ENCODE assay signal across 1 cellular context in the genomic region with DNA sequence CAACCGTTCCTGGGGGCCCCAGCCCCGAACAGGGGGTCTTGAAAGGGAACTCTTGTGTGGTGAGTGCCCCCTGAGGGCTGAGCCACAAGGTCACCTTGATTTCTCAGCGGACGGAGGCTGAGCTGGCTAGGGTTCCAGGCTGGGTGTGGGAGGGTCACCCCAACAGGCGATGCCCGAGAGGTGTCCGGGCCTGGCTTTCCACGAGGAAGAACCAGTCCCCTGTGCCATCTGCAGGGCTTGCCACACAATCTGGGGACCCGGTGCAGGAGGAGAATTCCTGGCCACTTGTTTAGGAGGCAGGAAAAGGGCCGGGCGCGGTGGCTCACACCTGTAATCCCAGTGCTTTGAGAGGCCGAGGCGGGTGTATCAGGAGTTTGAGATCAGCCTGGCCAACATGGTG.
TF ChIP-seq lines count a peak whose summit lies in the region.

No MANE protein-coding gene starts in this region.

TF ChIP-seq in SK-N-SH treated with all-trans-retinoic acid at 6 μM for 48 hours, 23 proteins besides CTCF, POLR2A, EP300 and RAD21 (continued from another document):
- TF ChIP-seq, protein P1, sequence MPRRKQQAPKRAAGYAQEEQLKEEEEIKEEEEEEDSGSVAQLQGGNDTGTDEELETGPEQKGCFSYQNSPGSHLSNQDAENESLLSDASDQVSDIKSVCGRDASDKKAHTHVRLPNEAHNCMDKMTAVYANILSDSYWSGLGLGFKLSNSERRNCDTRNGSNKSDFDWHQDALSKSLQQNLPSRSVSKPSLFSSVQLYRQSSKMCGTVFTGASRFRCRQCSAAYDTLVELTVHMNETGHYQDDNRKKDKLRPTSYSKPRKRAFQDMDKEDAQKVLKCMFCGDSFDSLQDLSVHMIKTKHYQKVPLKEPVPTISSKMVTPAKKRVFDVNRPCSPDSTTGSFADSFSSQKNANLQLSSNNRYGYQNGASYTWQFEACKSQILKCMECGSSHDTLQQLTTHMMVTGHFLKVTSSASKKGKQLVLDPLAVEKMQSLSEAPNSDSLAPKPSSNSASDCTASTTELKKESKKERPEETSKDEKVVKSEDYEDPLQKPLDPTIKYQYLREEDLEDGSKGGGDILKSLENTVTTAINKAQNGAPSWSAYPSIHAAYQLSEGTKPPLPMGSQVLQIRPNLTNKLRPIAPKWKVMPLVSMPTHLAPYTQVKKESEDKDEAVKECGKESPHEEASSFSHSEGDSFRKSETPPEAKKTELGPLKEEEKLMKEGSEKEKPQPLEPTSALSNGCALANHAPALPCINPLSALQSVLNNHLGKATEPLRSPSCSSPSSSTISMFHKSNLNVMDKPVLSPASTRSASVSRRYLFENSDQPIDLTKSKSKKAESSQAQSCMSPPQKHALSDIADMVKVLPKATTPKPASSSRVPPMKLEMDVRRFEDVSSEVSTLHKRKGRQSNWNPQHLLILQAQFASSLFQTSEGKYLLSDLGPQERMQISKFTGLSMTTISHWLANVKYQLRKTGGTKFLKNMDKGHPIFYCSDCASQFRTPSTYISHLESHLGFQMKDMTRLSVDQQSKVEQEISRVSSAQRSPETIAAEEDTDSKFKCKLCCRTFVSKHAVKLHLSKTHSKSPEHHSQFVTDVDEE (CRISPR knock-in tag; IDR thresholded peaks at IDR 0.05): no peak
- TF ChIP-seq ISL1 (CRISPR knock-in tag; IDR thresholded peaks at IDR 0.05) (no peak), OSR1 (CRISPR knock-in tag; IDR thresholded peaks at IDR 0.05) (no peak), TCF4 (CRISPR knock-in tag; IDR thresholded peaks at IDR 0.05; ENCODE audit: borderline replicate concordance) (no peak), RARB (CRISPR knock-in tag; IDR thresholded peaks at IDR 0.05) (no peak)
- TF ChIP-seq, protein P2, sequence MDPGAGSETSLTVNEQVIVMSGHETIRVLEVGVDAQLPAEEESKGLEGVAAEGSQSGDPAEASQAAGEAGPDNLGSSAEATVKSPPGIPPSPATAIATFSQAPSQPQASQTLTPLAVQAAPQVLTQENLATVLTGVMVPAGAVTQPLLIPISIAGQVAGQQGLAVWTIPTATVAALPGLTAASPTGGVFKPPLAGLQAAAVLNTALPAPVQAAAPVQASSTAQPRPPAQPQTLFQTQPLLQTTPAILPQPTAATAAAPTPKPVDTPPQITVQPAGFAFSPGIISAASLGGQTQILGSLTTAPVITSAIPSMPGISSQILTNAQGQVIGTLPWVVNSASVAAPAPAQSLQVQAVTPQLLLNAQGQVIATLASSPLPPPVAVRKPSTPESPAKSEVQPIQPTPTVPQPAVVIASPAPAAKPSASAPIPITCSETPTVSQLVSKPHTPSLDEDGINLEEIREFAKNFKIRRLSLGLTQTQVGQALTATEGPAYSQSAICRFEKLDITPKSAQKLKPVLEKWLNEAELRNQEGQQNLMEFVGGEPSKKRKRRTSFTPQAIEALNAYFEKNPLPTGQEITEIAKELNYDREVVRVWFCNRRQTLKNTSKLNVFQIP (CRISPR knock-in tag; IDR thresholded peaks at IDR 0.05; ENCODE audit: borderline replicate concordance, low read depth): no peak
TF ChIP-seq in SK-N-SH treated with all-trans-retinoic acid at 6 μM for 48 hours: peak in this region for 0.
